Comparison of ENCODE assay signal across 19 cellular contexts in genomic region chr4:4670869-4671268, GRCh38.
"Had no signal": no experiment of that assay in that cellular context is flagged by ENCODE, and none has a peak within 500 bp of the region (broad histone marks: within the 10 kb centered on the region; RNA-seq: fewer than 3 reads in every experiment).

No MANE protein-coding gene starts in this region.

- H3K27me3 ChIP-seq: adrenal gland, dorsolateral prefrontal cortex, esophagus muscularis mucosa, foreskin keratinocyte had no signal

- DNase-seq: activated naive CD4-positive, alpha-beta T cell treated with anti-CD3 and anti-CD28 coated beads, Interleukin-2, amount 50 U/mL, for 16 hours; adrenal gland; cerebellar nuclear complex; dorsolateral prefrontal cortex; foreskin keratinocyte; mammary epithelial cell; nephron progenitor cell; psoas muscle; stimulated activated CD4-positive, alpha-beta T cell treated with anti-CD3 and anti-CD28 coated beads, Interleukin-2, amount 100 ng/mL, for 24 hours; stimulated activated naive CD4-positive, alpha-beta T cell; substantia nigra; T-helper 2 cell had no signal

- H3K9me3 Mint-ChIP-seq: activated T-helper 2 cell treated with anti-CD3 and anti-CD28 coated beads, Interferon-gamma antibody, Interleukin-2, Interleukin-4, amounts not matched to agents 10 μg/mL and 5 μg/mL and 100 μg/mL, durations not matched to agents 14 hours and 24 hours and 36 hours; brain; nephron progenitor cell had no signal

- H3K27ac ChIP-seq: adrenal gland, dorsolateral prefrontal cortex, esophagus muscularis mucosa, foreskin keratinocyte, psoas muscle had no signal

- FAIRE-seq: endometrium had no signal

- H3K36me3 ChIP-seq: adrenal gland, esophagus muscularis mucosa had no signal

- H3K27ac Mint-ChIP-seq: activated T-helper 2 cell treated with anti-CD3 and anti-CD28 coated beads, Interferon-gamma antibody, Interleukin-2, Interleukin-4, amounts not matched to agents 10 μg/mL and 5 μg/mL and 100 μg/mL, durations not matched to agents 14 hours and 24 hours and 36 hours; brain; nephron progenitor cell; type B pancreatic cell had no signal

- H3K4me1 ChIP-seq: adrenal gland, foreskin keratinocyte, psoas muscle had no signal

- ATAC-seq: activated CD4-positive, CD25-positive, alpha-beta regulatory T cell treated with anti-CD3 and anti-CD28 coated beads, Interleukin-2, amount 50 U/mL, for 24 hours; foreskin keratinocyte; psoas muscle; sciatic nerve had no signal

- H3K9me3 ChIP-seq: adrenal gland, esophagus muscularis mucosa, psoas muscle had no signal

- H3K4me3 Mint-ChIP-seq: brain, nephron progenitor cell, type B pancreatic cell had no signal

- H3K4me3 ChIP-seq: adrenal gland, dorsolateral prefrontal cortex, esophagus muscularis mucosa, psoas muscle had no signal
